ENCODE assay signal across 12 cellular contexts in genomic region chr1:182842265-182842664, GRCh38. TPM values are rescaled to one million over a fixed set of nuclear protein-coding genes. Genes with fewer than 3 reads are reported as not detected.
DNase-seq lines count a peak whose midpoint lies in the region; ATAC-seq and TF ChIP-seq lines count a peak whose summit lies in the region.
"Had no signal": no experiment of that assay in that cellular context is flagged by ENCODE, and none has a peak within 500 bp of the region (broad histone marks: within the 10 kb centered on the region; RNA-seq: fewer than 3 reads in every experiment).

No MANE protein-coding gene starts in this region.

- no peak overlapping the region for H4K8ac ChIP-seq in mesendoderm (ENCODE audit: low read depth, low read length)

- peaks cover 52 to 81% (median 60%) of the 10 kb centered on the region in 4 donors for H3K4me1 Mint-ChIP-seq in CD4-positive, CD25-positive, alpha-beta regulatory T cell
- H3K4me1 Mint-ChIP-seq in activated T-helper 2 cell treated with anti-CD3 and anti-CD28 coated beads, Interferon-gamma antibody, Interleukin-2, Interleukin-4, amounts not matched to agents 10 μg/mL and 5 μg/mL and 100 μg/mL, durations not matched to agents 14 hours and 24 hours and 36 hours (ENCODE audit: low read depth) = peaks cover 58% of the 10 kb centered on the region

- peak overlapping the region; percentile 37 for H3K27ac ChIP-seq in CD4-positive, CD25-positive, alpha-beta regulatory T cell (ENCODE audit: insufficient read depth, low read length, poor library complexity, severe bottlenecking)
- H3K27ac ChIP-seq in mesendoderm (ENCODE audit: low read depth, low read length) = no peak overlapping the region

- H3K79me2 ChIP-seq in mesendoderm (ENCODE audit: control insufficient read depth, insufficient read depth, low read length) = peaks cover 70% of the 10 kb centered on the region

- ATAC-seq in CD4-positive, CD25-positive, alpha-beta regulatory T cell (ENCODE audit: low read depth in 2 of 2) = no peak
- ATAC-seq in HG02642 (IDR thresholded peaks at IDR 0.05; ENCODE audit: poor library complexity, unreplicated experiment) (no peak), HG03280 (IDR thresholded peaks at IDR 0.05; ENCODE audit: unreplicated experiment) (no peak), GM18873 (IDR thresholded peaks at IDR 0.05; ENCODE audit: low FRiP score, unreplicated experiment) (no peak)

- H2BK15ac ChIP-seq in mesendoderm (replicated peaks; ENCODE audit: low read depth) = no peak overlapping the region

- H3K23ac ChIP-seq in mesendoderm (ENCODE audit: low read length) = no peak overlapping the region

- peaks cover 27% of the 10 kb centered on the region for H3K36me3 Mint-ChIP-seq in CD4-positive, CD25-positive, alpha-beta regulatory T cell
- peaks cover 72% of the 10 kb centered on the region for H3K36me3 Mint-ChIP-seq in activated T-helper 2 cell treated with anti-CD3 and anti-CD28 coated beads, Interferon-gamma antibody, Interleukin-2, Interleukin-4, amounts not matched to agents 10 μg/mL and 5 μg/mL and 100 μg/mL, durations not matched to agents 14 hours and 24 hours and 36 hours (ENCODE audit: low read depth)

- H3K9me3 ChIP-seq in CD4-positive, CD25-positive, alpha-beta regulatory T cell (ENCODE audit: control insufficient read depth in 2 of 2, low read length in 2 of 2) = no peaks in the 10 kb centered on the region

- H3K27ac Mint-ChIP-seq in CD4-positive, CD25-positive, alpha-beta regulatory T cell = peak overlapping the region; percentile 9 to 50 (median 21)
- H3K27ac Mint-ChIP-seq in activated T-helper 2 cell treated with anti-CD3 and anti-CD28 coated beads, Interferon-gamma antibody, Interleukin-2, Interleukin-4, amounts not matched to agents 10 μg/mL and 5 μg/mL and 100 μg/mL, durations not matched to agents 14 hours and 24 hours and 36 hours = no peak overlapping the region

- H4K5ac ChIP-seq in mesendoderm (ENCODE audit: low read length) = no peak overlapping the region

- H2BK120ac ChIP-seq in mesendoderm (ENCODE audit: low read depth, low read length) = no peak overlapping the region

- H3K27me3 Mint-ChIP-seq in CD4-positive, CD25-positive, alpha-beta regulatory T cell = no peaks in the 10 kb centered on the region
- H3K27me3 Mint-ChIP-seq in activated T-helper 2 cell treated with anti-CD3 and anti-CD28 coated beads, Interferon-gamma antibody, Interleukin-2, Interleukin-4, amounts not matched to agents 10 μg/mL and 5 μg/mL and 100 μg/mL, durations not matched to agents 14 hours and 24 hours and 36 hours (ENCODE audit: low read depth) = no peaks in the 10 kb centered on the region
- H3K27me3 Mint-ChIP-seq: memory B cell had no signal

- no peak overlapping the region for H3K56ac ChIP-seq in mesendoderm (ENCODE audit: low read length)

- no peak overlapping the region for H2AK5ac ChIP-seq in mesendoderm (ENCODE audit: low read length)

- no peaks in the 10 kb centered on the region for H3K9me3 Mint-ChIP-seq in CD4-positive, CD25-positive, alpha-beta regulatory T cell
- H3K9me3 Mint-ChIP-seq in activated T-helper 2 cell treated with anti-CD3 and anti-CD28 coated beads, Interferon-gamma antibody, Interleukin-2, Interleukin-4, amounts not matched to agents 10 μg/mL and 5 μg/mL and 100 μg/mL, durations not matched to agents 14 hours and 24 hours and 36 hours = no peaks in the 10 kb centered on the region
- H3K9me3 Mint-ChIP-seq: memory B cell had no signal

- intact Hi-C loops in activated T-helper 2 cell treated with anti-CD3 and anti-CD28 coated beads, Interferon-gamma antibody, Interleukin-2, Interleukin-4, amounts not matched to agents 10 μg/mL and 5 μg/mL and 100 μg/mL, durations not matched to agents 14 hours and 24 hours and 36 hours (cut with micrococcal nuclease) = loop anchor here (5.0 to 10.0 kb wide), 3 partner anchors 35 to 793 kb away; partner anchors contain the start of genes ARPC5 and SMG7

- TF ChIP-seq CTCF in HFF-Myc (IDR thresholded peaks at IDR 0.05; ENCODE audit: low read depth, low read length, missing control alignments) = no peak

- H3K36me3 ChIP-seq in CD4-positive, CD25-positive, alpha-beta regulatory T cell (ENCODE audit: control insufficient read depth, insufficient read depth, low read length) = peaks cover 45% of the 10 kb centered on the region
- peaks cover 4% of the 10 kb centered on the region for H3K36me3 ChIP-seq in mesendoderm (ENCODE audit: control insufficient read depth, insufficient read depth, low read length)

- no peak for DNase-seq in CD4-positive, CD25-positive, alpha-beta regulatory T cell
- DNase-seq in HFF-Myc (ENCODE audit: extremely low read depth, low read depth) = no peak
- no peak for DNase-seq in activated T-helper 2 cell treated with anti-CD3 and anti-CD28 coated beads, Interferon-gamma antibody, Interleukin-2, Interleukin-4, amounts not matched to agents 10 μg/mL and 5 μg/mL and 100 μg/mL, durations not matched to agents 14 hours and 24 hours and 36 hours (ENCODE audit: low spot score)
- DNase-seq in mesendoderm = no peak
- no peak for DNase-seq in NCI-H2171 (lab: John Stamatoyannopoulos, UW)
- DNase-seq: caudate nucleus, DMS 273 treated with DMSO at 0.1 percent for 48 hours, NCI-H1092 treated with DMSO at 0.1 percent for 48 hours had no signal

- no peaks in the 10 kb centered on the region for H3K27me3 ChIP-seq in CD4-positive, CD25-positive, alpha-beta regulatory T cell (ENCODE audit: control insufficient read depth, insufficient read depth, low read length)
- no peaks in the 10 kb centered on the region for H3K27me3 ChIP-seq in mesendoderm (ENCODE audit: insufficient read depth, low read length, poor library complexity)

- H3K4me3 ChIP-seq in CD4-positive, CD25-positive, alpha-beta regulatory T cell (ENCODE audit: low read depth, low read length) = peak overlapping the region; percentile 82
- peak overlapping the region; percentile 98; the same call in 1 of the 2 replicates for H3K4me3 ChIP-seq in HFF-Myc (replicated peaks; ENCODE audit: low read depth, low read length)
- H3K4me3 ChIP-seq in mesendoderm (ENCODE audit: low read length) = no peak overlapping the region

- peaks cover under 1% of the 10 kb centered on the region for H3K79me1 ChIP-seq in mesendoderm (ENCODE audit: low read length)

- peak overlapping the region; percentile 95 to 99 (median 98) for H3K4me3 Mint-ChIP-seq in CD4-positive, CD25-positive, alpha-beta regulatory T cell
- H3K4me3 Mint-ChIP-seq in activated T-helper 2 cell treated with anti-CD3 and anti-CD28 coated beads, Interferon-gamma antibody, Interleukin-2, Interleukin-4, amounts not matched to agents 10 μg/mL and 5 μg/mL and 100 μg/mL, durations not matched to agents 14 hours and 24 hours and 36 hours (ENCODE audit: low read depth) = peak overlapping the region; percentile 42
- H3K4me3 Mint-ChIP-seq: memory B cell had no signal

- H3K4ac ChIP-seq in mesendoderm (ENCODE audit: low read depth, low read length) = no peak overlapping the region

- H2BK5ac ChIP-seq in mesendoderm (ENCODE audit: low read length) = no peak overlapping the region

- WGBS in mesendoderm (ENCODE audit: extremely low coverage, insufficient coverage, low lambda C conversion rate) = no CpG with 5 or more reads among the region's 4 CpGs

- peaks cover 71% of the 10 kb centered on the region for H3K4me1 ChIP-seq in CD4-positive, CD25-positive, alpha-beta regulatory T cell (ENCODE audit: control insufficient read depth, insufficient read depth, low read length, poor library complexity, severe bottlenecking)
- peaks cover 5% of the 10 kb centered on the region for H3K4me1 ChIP-seq in mesendoderm (ENCODE audit: control insufficient read depth, low read depth, low read length)

- peak overlapping the region; percentile 24 for H3K9ac ChIP-seq in mesendoderm (ENCODE audit: low read length)

- H3K4me2 ChIP-seq in mesendoderm (ENCODE audit: low read length) = no peak overlapping the region

- H3K18ac ChIP-seq in mesendoderm (ENCODE audit: low read length) = no peak overlapping the region

RNA-seq across cellular contexts. Expression of gene DHX9, which starts 3.1 kb away (rescaled TPM):
- total RNA-seq in CD4-positive, CD25-positive, alpha-beta regulatory T cell = 292 TPM
- 100 to 1,000 TPM in 1 of 4 donors, 10 to 100 TPM in 3; 76.0 to 124 (median 83.4) TPM for polyA plus RNA-seq in CD4-positive, CD25-positive, alpha-beta regulatory T cell
- 302 and 322 TPM in 2 replicates for total RNA-seq in activated T-helper 2 cell treated with anti-CD3 and anti-CD28 coated beads, Interferon-gamma antibody, Interleukin-2, Interleukin-4, amounts not matched to agents 10 μg/mL and 5 μg/mL and 100 μg/mL, durations not matched to agents 14 hours and 24 hours and 36 hours
- 160 TPM for polyA plus RNA-seq in mesendoderm (2013, experiment 1 of 2)
- polyA plus RNA-seq in mesendoderm (2013, experiment 2 of 2) = 165 TPM

RNA-seq across cellular contexts. Expression of gene NPL, which starts 52.7 kb away (rescaled TPM):
- 4.8 TPM for total RNA-seq in CD4-positive, CD25-positive, alpha-beta regulatory T cell
- polyA plus RNA-seq in CD4-positive, CD25-positive, alpha-beta regulatory T cell = 10 to 100 TPM in 1 of 4 donors, 1 to 10 TPM in 3; 5.4 to 12.2 (median 7.2) TPM
- 3.0 and 4.6 TPM in 2 replicates for total RNA-seq in activated T-helper 2 cell treated with anti-CD3 and anti-CD28 coated beads, Interferon-gamma antibody, Interleukin-2, Interleukin-4, amounts not matched to agents 10 μg/mL and 5 μg/mL and 100 μg/mL, durations not matched to agents 14 hours and 24 hours and 36 hours
- polyA plus RNA-seq in mesendoderm (2013, experiment 1 of 2) = 2.9 TPM
- 2.8 TPM for polyA plus RNA-seq in mesendoderm (2013, experiment 2 of 2)
